In the genomic region with DNA sequence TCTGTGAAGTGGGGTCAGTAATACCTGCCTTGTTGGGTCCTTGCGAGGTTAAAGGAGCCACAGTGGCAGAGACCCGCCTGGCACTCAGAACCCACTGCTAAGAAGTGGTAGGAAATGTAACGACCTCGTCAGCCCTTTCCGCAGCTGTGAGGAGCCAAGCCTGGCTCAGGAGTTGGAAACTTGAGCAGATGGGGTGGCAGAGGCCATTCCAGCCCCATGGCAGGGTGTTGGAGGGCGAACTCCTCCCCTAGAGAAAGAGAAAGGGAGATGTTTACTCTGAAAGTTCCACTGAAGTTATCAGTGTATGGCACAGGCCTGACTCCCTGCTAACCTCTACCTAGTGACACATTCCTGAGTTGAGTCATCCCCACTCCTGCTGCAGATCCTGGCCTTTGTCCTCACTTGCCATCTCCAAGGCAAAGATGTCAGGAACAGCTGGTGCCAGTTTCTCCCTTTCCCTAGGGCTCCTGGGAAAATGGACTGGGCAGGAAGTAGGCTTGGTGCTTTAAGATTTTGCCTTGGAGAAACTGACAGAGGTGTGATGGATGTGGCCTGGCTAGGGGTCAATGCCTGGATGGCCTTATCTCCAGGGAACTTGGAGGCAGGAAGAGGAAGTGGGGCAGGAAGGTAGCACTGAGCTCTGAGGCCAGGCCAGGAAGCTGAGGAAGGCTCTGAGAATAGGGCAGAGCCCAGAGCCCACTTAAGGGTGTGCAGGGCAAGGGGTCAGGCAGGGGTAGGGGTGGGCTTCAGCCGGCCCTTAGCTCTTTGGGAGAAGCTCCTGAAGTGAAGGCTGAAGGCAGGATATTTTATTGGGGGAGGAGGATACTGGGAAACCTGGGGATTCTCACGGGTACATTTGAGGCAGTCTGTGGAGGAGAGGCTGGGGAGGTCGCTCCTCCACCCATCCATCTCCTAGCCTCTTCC, we compare ENCODE assay signal across 8 cellular contexts. TPM values are rescaled to one million over a fixed set of nuclear protein-coding genes. Genes with fewer than 3 reads are reported as not detected.
DNase-seq lines count a peak whose midpoint lies in the region; ATAC-seq and TF ChIP-seq lines count a peak whose summit lies in the region.

No MANE protein-coding gene starts in this region.

- peaks cover 38% of the 10 kb centered on the region for H3K4me1 Mint-ChIP-seq in activated T-helper 2 cell treated with anti-CD3 and anti-CD28 coated beads, Interferon-gamma antibody, Interleukin-2, Interleukin-4, amounts not matched to agents 10 μg/mL and 5 μg/mL and 100 μg/mL, durations not matched to agents 14 hours and 24 hours and 36 hours (ENCODE audit: low read depth)
- peaks cover under 1% of the 10 kb centered on the region for H3K4me1 Mint-ChIP-seq in glutamatergic neuron (ENCODE audit: low read depth, unreplicated experiment)

- intact Hi-C loops in activated T-helper 2 cell treated with anti-CD3 and anti-CD28 coated beads, Interferon-gamma antibody, Interleukin-2, Interleukin-4, amounts not matched to agents 10 μg/mL and 5 μg/mL and 100 μg/mL, durations not matched to agents 14 hours and 24 hours and 36 hours (cut with micrococcal nuclease), result no loop called here

- ATAC-seq in GM18909 (IDR thresholded peaks at IDR 0.05; ENCODE audit: poor library complexity, unreplicated experiment), result peak; percentile 39

- peaks cover 25% of the 10 kb centered on the region for H3K36me3 Mint-ChIP-seq in activated T-helper 2 cell treated with anti-CD3 and anti-CD28 coated beads, Interferon-gamma antibody, Interleukin-2, Interleukin-4, amounts not matched to agents 10 μg/mL and 5 μg/mL and 100 μg/mL, durations not matched to agents 14 hours and 24 hours and 36 hours (ENCODE audit: low read depth)
- no peaks in the 10 kb centered on the region for H3K36me3 Mint-ChIP-seq in glutamatergic neuron (ENCODE audit: unreplicated experiment)

- no peaks in the 10 kb centered on the region for H3K9me3 Mint-ChIP-seq in activated T-helper 2 cell treated with anti-CD3 and anti-CD28 coated beads, Interferon-gamma antibody, Interleukin-2, Interleukin-4, amounts not matched to agents 10 μg/mL and 5 μg/mL and 100 μg/mL, durations not matched to agents 14 hours and 24 hours and 36 hours
- H3K9me3 Mint-ChIP-seq in glutamatergic neuron (ENCODE audit: unreplicated experiment), result peaks cover 6% of the 10 kb centered on the region

- TF ChIP-seq CTCF in glutamatergic neuron (IDR thresholded peaks at IDR 0.05; ENCODE audit: partially characterized antibody, unreplicated experiment), result no peak

- DNase-seq in AG08395 (ENCODE audit: low spot score) (peak; percentile 81), HS-27A (ENCODE audit: low read depth) (peak; percentile 72), glutamatergic neuron (no peak), pulmonary artery endothelial cell (ENCODE audit: low read depth, low spot score) (peak; percentile 69), NCI-H1436 (lab: John Stamatoyannopoulos, UW) (no peak), NCI-H1417 (lab: John Stamatoyannopoulos, UW) (no peak)
- no peak for DNase-seq in activated T-helper 2 cell treated with anti-CD3 and anti-CD28 coated beads, Interferon-gamma antibody, Interleukin-2, Interleukin-4, amounts not matched to agents 10 μg/mL and 5 μg/mL and 100 μg/mL, durations not matched to agents 14 hours and 24 hours and 36 hours (ENCODE audit: low spot score)

- H3K27me3 Mint-ChIP-seq in activated T-helper 2 cell treated with anti-CD3 and anti-CD28 coated beads, Interferon-gamma antibody, Interleukin-2, Interleukin-4, amounts not matched to agents 10 μg/mL and 5 μg/mL and 100 μg/mL, durations not matched to agents 14 hours and 24 hours and 36 hours (ENCODE audit: low read depth), result no peaks in the 10 kb centered on the region
- peaks cover 6% of the 10 kb centered on the region for H3K27me3 Mint-ChIP-seq in glutamatergic neuron (ENCODE audit: unreplicated experiment)

- peak overlapping the region; percentile 91 for H3K27ac Mint-ChIP-seq in activated T-helper 2 cell treated with anti-CD3 and anti-CD28 coated beads, Interferon-gamma antibody, Interleukin-2, Interleukin-4, amounts not matched to agents 10 μg/mL and 5 μg/mL and 100 μg/mL, durations not matched to agents 14 hours and 24 hours and 36 hours
- H3K27ac Mint-ChIP-seq in glutamatergic neuron (ENCODE audit: unreplicated experiment), result peak overlapping the region; percentile 48

- H3K4me3 Mint-ChIP-seq in activated T-helper 2 cell treated with anti-CD3 and anti-CD28 coated beads, Interferon-gamma antibody, Interleukin-2, Interleukin-4, amounts not matched to agents 10 μg/mL and 5 μg/mL and 100 μg/mL, durations not matched to agents 14 hours and 24 hours and 36 hours (ENCODE audit: low read depth), result peak overlapping the region; percentile 85
- peak overlapping the region; percentile 68 for H3K4me3 Mint-ChIP-seq in glutamatergic neuron (ENCODE audit: unreplicated experiment)

RNA-seq across cellular contexts. Expression of a gene that starts 0.9 kb away (rescaled TPM):
- total RNA-seq in activated T-helper 2 cell treated with anti-CD3 and anti-CD28 coated beads, Interferon-gamma antibody, Interleukin-2, Interleukin-4, amounts not matched to agents 10 μg/mL and 5 μg/mL and 100 μg/mL, durations not matched to agents 14 hours and 24 hours and 36 hours, result 41.0 and 41.3 TPM in 2 replicates
- total RNA-seq in glutamatergic neuron (ENCODE audit: unreplicated experiment) (1.4 TPM), pulmonary artery endothelial cell (60.0 and 101 TPM in 2 replicates)

RNA-seq across cellular contexts. Expression of a gene that starts 7.7 kb away (rescaled TPM):
- 99.7 and 101 TPM in 2 replicates for total RNA-seq in activated T-helper 2 cell treated with anti-CD3 and anti-CD28 coated beads, Interferon-gamma antibody, Interleukin-2, Interleukin-4, amounts not matched to agents 10 μg/mL and 5 μg/mL and 100 μg/mL, durations not matched to agents 14 hours and 24 hours and 36 hours
- total RNA-seq in glutamatergic neuron (ENCODE audit: unreplicated experiment) (0.78 TPM), pulmonary artery endothelial cell (14.6 and 19.2 TPM in 2 replicates)

RNA-seq across cellular contexts. Expression of a gene that starts 10.4 kb away (rescaled TPM):
- total RNA-seq in activated T-helper 2 cell treated with anti-CD3 and anti-CD28 coated beads, Interferon-gamma antibody, Interleukin-2, Interleukin-4, amounts not matched to agents 10 μg/mL and 5 μg/mL and 100 μg/mL, durations not matched to agents 14 hours and 24 hours and 36 hours, result 130 and 134 TPM in 2 replicates
- total RNA-seq in glutamatergic neuron (ENCODE audit: unreplicated experiment) (75.1 TPM), pulmonary artery endothelial cell (164 and 248 TPM in 2 replicates)

RNA-seq across cellular contexts. Expression of a gene that starts 17.4 kb away (rescaled TPM):
- total RNA-seq in activated T-helper 2 cell treated with anti-CD3 and anti-CD28 coated beads, Interferon-gamma antibody, Interleukin-2, Interleukin-4, amounts not matched to agents 10 μg/mL and 5 μg/mL and 100 μg/mL, durations not matched to agents 14 hours and 24 hours and 36 hours, result 6.5 and 7.0 TPM in 2 replicates
- 18.1 TPM for total RNA-seq in glutamatergic neuron (ENCODE audit: unreplicated experiment)
- 8.5 and 8.8 TPM in 2 replicates for total RNA-seq in pulmonary artery endothelial cell

RNA-seq across cellular contexts. Expression of a gene that starts 23.8 kb away (rescaled TPM):
- 25.1 and 27.0 TPM in 2 replicates for total RNA-seq in activated T-helper 2 cell treated with anti-CD3 and anti-CD28 coated beads, Interferon-gamma antibody, Interleukin-2, Interleukin-4, amounts not matched to agents 10 μg/mL and 5 μg/mL and 100 μg/mL, durations not matched to agents 14 hours and 24 hours and 36 hours
- total RNA-seq in glutamatergic neuron (ENCODE audit: unreplicated experiment) (49.6 TPM), pulmonary artery endothelial cell (39.1 and 68.9 TPM in 2 replicates)

Comparison
In these comparisons a context has a peak if more than half of its experiments do, and no peak if none do; other contexts are left out.
1. DNase-seq: peak in AG08395 (single experiment), HS-27A (single experiment) and pulmonary artery endothelial cell (single experiment); none in activated T-helper 2 cell treated with anti-CD3 and anti-CD28 coated beads, Interferon-gamma antibody, Interleukin-2, Interleukin-4, amounts not matched to agents 10 μg/mL and 5 μg/mL and 100 μg/mL, durations not matched to agents 14 hours and 24 hours and 36 hours (single experiment), glutamatergic neuron (single experiment), NCI-H1436 (single experiment) and NCI-H1417 (0 of 3).
2. RNA of a gene that starts 0.9 kb away (total RNA-seq): 60.0 to 101 TPM in pulmonary artery endothelial cell and 41.0 to 41.3 TPM in activated T-helper 2 cell treated with anti-CD3 and anti-CD28 coated beads, Interferon-gamma antibody, Interleukin-2, Interleukin-4, amounts not matched to agents 10 μg/mL and 5 μg/mL and 100 μg/mL, durations not matched to agents 14 hours and 24 hours and 36 hours; 1.4 TPM in glutamatergic neuron (single experiment); every median in the first group is over 10 times any median in the second.